In the genomic region with DNA sequence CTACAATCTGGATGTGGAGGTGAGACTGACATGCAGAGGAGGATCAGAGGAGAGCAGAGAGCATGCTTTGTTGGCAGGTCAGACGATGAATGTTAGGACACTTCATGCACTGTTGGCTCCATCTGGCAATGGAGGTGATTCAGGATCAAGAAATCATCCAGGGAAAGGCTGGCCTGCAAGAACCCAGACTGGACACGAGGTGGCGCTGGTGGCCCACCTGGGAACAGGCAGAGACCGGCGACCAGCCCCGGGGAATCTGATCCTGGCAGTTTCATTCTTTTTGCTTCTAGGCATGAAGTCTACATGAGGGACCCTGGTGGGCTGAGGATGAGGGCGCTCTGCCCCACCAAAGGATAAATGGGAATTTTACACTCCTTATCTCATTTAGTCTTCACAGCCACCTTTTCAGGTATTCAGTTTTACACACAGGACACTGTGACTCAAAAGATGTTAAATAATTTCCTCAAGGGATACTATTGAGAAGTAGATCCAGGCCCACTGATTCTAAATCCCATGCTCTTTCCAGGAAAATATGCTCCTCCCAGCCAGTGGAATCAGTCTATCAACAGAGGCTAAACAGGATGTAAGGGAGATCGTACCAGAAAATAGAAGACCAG, we compare ENCODE assay signal across 8 cellular contexts. TPM values are rescaled to one million over a fixed set of nuclear protein-coding genes. Genes with fewer than 3 reads are reported as not detected.
A peak's percentile ranks its signal among the peaks of the same experiment; 100 is the strongest.
DNase-seq lines count a peak whose midpoint lies in the region; ATAC-seq and TF ChIP-seq lines count a peak whose summit lies in the region.

No MANE protein-coding gene starts in this region.

- no peak overlapping the region for H3K27ac ChIP-seq in coronary artery
- H3K27ac ChIP-seq in right lobe of liver, result no peak overlapping the region

- H3K4me1 ChIP-seq in right lobe of liver, result peaks cover 0 to 3% (median 0%) of the 10 kb centered on the region in 4 donors

- H3K4me3 ChIP-seq in AG10803 (ENCODE audit: low read length) (no peak overlapping the region), H7 (ENCODE audit: insufficient read depth, low read depth, low read length) (no peak overlapping the region), coronary artery (no peak overlapping the region), right lobe of liver (no peak overlapping the region)

- H3K27me3 ChIP-seq in H7 (ENCODE audit: control insufficient read depth, insufficient read depth, low read length), result no peaks in the 10 kb centered on the region
- H3K27me3 ChIP-seq in right lobe of liver, result no peaks in the 10 kb centered on the region

- TF ChIP-seq CTCF in AG10803 (conservative IDR thresholded peaks at IDR 0.05; ENCODE audit: low read length), result peak; percentile 96
- peak; percentile 95 for TF ChIP-seq CTCF in coronary artery (IDR thresholded peaks at IDR 0.05)
- peak; percentile 94 to 100 (median 98) for TF ChIP-seq CTCF in right lobe of liver (IDR thresholded peaks at IDR 0.05)

- intact Hi-C loops in right lobe of liver (cut with DNase I), result no loop called here

- no peak for TF ChIP-seq POLR2A in right lobe of liver (IDR thresholded peaks at IDR 0.05)

- ATAC-seq in right lobe of liver (peak; percentile 96 to 99 (median 98)), GM19328 (IDR thresholded peaks at IDR 0.05; ENCODE audit: unreplicated experiment) (no peak)

- peak; percentile 74 for DNase-seq in AG10803 (ENCODE audit: low read depth)
- peak; percentile 92 for DNase-seq in H7
- peak; percentile 77 for DNase-seq in NCI-H526 treated with DMSO at 0.1 percent for 48 hours (lab: John Stamatoyannopoulos, UW)
- DNase-seq in activated CD4-positive, alpha-beta T cell treated with anti-CD3 and anti-CD28 coated beads, Interleukin-2, amount 50 U/mL, for 24 hours (ENCODE audit: low read depth in 1 of 2, low spot score in 1 of 2), result peak; percentile 53 to 61
- DNase-seq in coronary artery (ENCODE audit: low spot score), result peak; percentile 79
- DNase-seq in right lobe of liver, result peak; percentile 77 to 84 (median 81)
- peak; percentile 16 to 58 (median 24) for DNase-seq in stimulated activated CD4-positive, alpha-beta T cell treated with anti-CD3 and anti-CD28 coated beads, TNF-alpha, amount 100 ng/mL, for 1 hour (ENCODE audit: low read depth in 3 of 3, low spot score in 1 of 3)

- 19% methylated on average over 5 of the region's 8 CpGs for WGBS in right lobe of liver (ENCODE audit: insufficient coverage, low coverage, low lambda C conversion rate, missing lambda C conversion rate)

- no peaks in the 10 kb centered on the region for H3K9me3 ChIP-seq in right lobe of liver

- H3K36me3 ChIP-seq in H7 (replicated peaks; ENCODE audit: control insufficient read depth, insufficient read depth, low read length) (no peaks in the 10 kb centered on the region), right lobe of liver (no peaks in the 10 kb centered on the region)

RNA-seq across cellular contexts. Expression of gene SCMH1, which starts 26.2 kb away (rescaled TPM):
- 21.1 and 27.1 TPM in 2 replicates for total RNA-seq in H7 (2014; rRNA removed; shearing (Covaris generic))
- total RNA-seq in right lobe of liver, result 10 to 100 TPM in 4 of 6 experiments, 1 to 10 TPM in 2; 6.6 to 16.9 (median 13.1) TPM

Comparison
In these comparisons a context has a peak if more than half of its experiments do, and no peak if none do; other contexts are left out.
1. DNase-seq: peak in every context shown above with its lines; median percentile 92 in H7; 81 in right lobe of liver; 79 in coronary artery; 77 in NCI-H526 treated with DMSO at 0.1 percent for 48 hours; 74 in AG10803; 57 in activated CD4-positive, alpha-beta T cell treated with anti-CD3 and anti-CD28 coated beads, Interleukin-2, amount 50 U/mL, for 24 hours; 24 in stimulated activated CD4-positive, alpha-beta T cell treated with anti-CD3 and anti-CD28 coated beads, TNF-alpha, amount 100 ng/mL, for 1 hour.